In the genomic region with DNA sequence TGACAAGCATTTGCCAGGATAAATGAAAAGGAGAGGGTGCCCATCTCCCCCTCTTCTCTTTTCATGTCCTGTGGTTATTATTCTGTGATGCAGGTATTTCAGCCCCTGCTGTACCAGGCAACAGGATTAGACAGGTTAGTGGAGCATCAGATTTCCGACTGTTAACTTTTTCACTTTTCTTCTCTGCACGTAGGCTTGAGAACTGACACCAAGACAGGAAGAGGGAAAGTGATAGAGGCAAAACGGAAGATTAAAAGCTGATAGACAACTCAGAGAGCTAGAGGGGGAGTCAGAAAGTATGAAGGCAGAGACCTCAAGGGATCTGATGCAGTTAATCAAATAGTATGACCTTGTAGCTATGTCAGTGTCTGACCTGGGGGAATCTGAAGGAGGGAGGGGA, we compare ENCODE assay signal across 25 cellular contexts.
"Had no signal": no experiment of that assay in that cellular context is flagged by ENCODE, and none has a peak within 500 bp of the region (broad histone marks: within the 10 kb centered on the region; RNA-seq: fewer than 3 reads in every experiment).

No MANE protein-coding gene starts in this region.

- DNase-seq: natural killer cell; occipital lobe; ovary; posterior cingulate gyrus; psoas muscle; right cardiac atrium; right lobe of liver; sigmoid colon; small intestine; stimulated activated CD4-positive, alpha-beta T cell treated with anti-CD3 and anti-CD28 coated beads, Interleukin-15, amount 100 ng/mL, for 24 hours; stimulated activated CD4-positive, alpha-beta T cell treated with anti-CD3 and anti-CD28 coated beads, Interleukin-2, amount 100 ng/mL, for 24 hours; stimulated activated CD4-positive, alpha-beta T cell treated with anti-CD3 and anti-CD28 coated beads, Interleukin-2, amount 100 ng/mL, for 48 hours; stimulated activated CD4-positive, alpha-beta T cell treated with anti-CD3 and anti-CD28 coated beads, Interleukin-4, amount 100 ng/mL, for 24 hours; stimulated activated naive B cell treated with anti-CD40 and anti-IgM and Interleukin-4, amounts not matched to agents 10 μg/mL and 1 μg/mL and 100 μg/mL, for 72 hours; stimulated activated naive CD4-positive, alpha-beta T cell treated with Interleukin-2 at 50 U/mL for 16 hours; substantia nigra; testis; tibial artery; transverse colon; upper lobe of right lung had no signal

- H3K36me3 ChIP-seq: neural progenitor cell, ovary, right lobe of liver, sigmoid colon, suprapubic skin, tibial artery, transverse colon, upper lobe of right lung, vagina had no signal

- H3K4me3 ChIP-seq: neural progenitor cell, ovary, psoas muscle, right lobe of liver, sigmoid colon, suprapubic skin, testis, tibial artery, transverse colon, upper lobe of right lung, vagina had no signal

- H3K4me1 ChIP-seq: parathyroid adenoma, psoas muscle, right lobe of liver, sigmoid colon, suprapubic skin, testis, tibial artery, upper lobe of right lung, vagina had no signal

- H3K27ac ChIP-seq: neural progenitor cell, ovary, parathyroid adenoma, psoas muscle, right lobe of liver, sigmoid colon, suprapubic skin, testis, tibial artery, transverse colon, upper lobe of right lung, vagina had no signal

- ATAC-seq: natural killer cell; psoas muscle; right cardiac atrium; right lobe of liver; stimulated activated effector memory CD8-positive, alpha-beta T cell treated with anti-CD3 and anti-CD28 coated beads, Interleukin-12 subunit alpha, Interleukin-12 subunit beta, amount 100 ng/mL, for 72 hours; stimulated activated naive B cell treated with anti-CD40 and anti-IgM and Interleukin-4, amounts not matched to agents 10 μg/mL and 1 μg/mL and 100 μg/mL, for 72 hours; upper lobe of right lung had no signal

- H3K9me3 ChIP-seq: ovary, psoas muscle, right lobe of liver, sigmoid colon, suprapubic skin, testis, tibial artery, transverse colon, upper lobe of right lung, vagina had no signal

- FAIRE-seq: small intestine had no signal

- H3K4me2 ChIP-seq: neural progenitor cell had no signal

- H3K27me3 ChIP-seq: neural progenitor cell, ovary, right lobe of liver, sigmoid colon, suprapubic skin, testis, tibial artery, transverse colon, upper lobe of right lung, vagina had no signal
